29 cellular contexts compared by ENCODE assay signal in the genomic region with DNA sequence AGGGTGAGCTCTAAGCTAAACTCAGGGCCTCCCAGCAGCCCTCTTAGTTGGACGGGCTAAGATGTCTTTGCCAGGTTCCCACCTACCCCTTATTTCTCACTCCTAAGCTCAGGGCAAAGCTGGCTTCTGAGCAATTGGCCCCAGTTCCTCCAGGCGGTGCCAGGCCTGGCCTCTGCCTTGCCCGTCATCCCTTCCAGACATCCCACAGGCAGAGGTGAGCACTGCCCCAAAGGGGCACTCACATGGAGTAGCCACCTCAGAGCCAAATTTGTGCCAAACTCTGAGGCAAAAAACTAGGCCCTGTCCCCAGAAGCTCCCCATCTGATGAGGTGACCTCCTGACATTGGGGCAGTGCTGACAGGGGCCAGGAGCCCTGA. TPM values are rescaled to one million over a fixed set of nuclear protein-coding genes. Genes with fewer than 3 reads are reported as not detected.
"Had no signal": no experiment of that assay in that cellular context is flagged by ENCODE, and none has a peak within 500 bp of the region (broad histone marks: within the 10 kb centered on the region; RNA-seq: fewer than 3 reads in every experiment).

No MANE protein-coding gene starts in this region.

- DNase-seq: activated CD4-positive, alpha-beta memory T cell treated with anti-CD3 and anti-CD28 coated beads for 36 hours; activated CD4-positive, alpha-beta T cell treated with anti-CD3 and anti-CD28 coated beads for 48 hours; activated CD8-positive, alpha-beta memory T cell treated with anti-CD3 and anti-CD28 coated beads, Interleukin-2, amount 50 U/mL, for 48 hours; activated gamma-delta T cell; activated naive CD4-positive, alpha-beta T cell treated with anti-CD3 and anti-CD28 coated beads, Interleukin-2, amount 10 ng/mL, durations not matched to agents 7 days and 5 days; activated naive CD8-positive, alpha-beta T cell treated with anti-CD3 and anti-CD28 coated beads, Interleukin-2, amount 10 ng/mL, durations not matched to agents 7 days and 5 days; activated T-cell treated with anti-CD3 and anti-CD28 coated beads, Interleukin-2, amount 50 U/mL, for 24 hours; caudate nucleus; cortex of kidney; foreskin keratinocyte; kidney glomerular epithelial cell; mammary epithelial cell; pancreas; psoas muscle; stimulated activated CD4-positive, alpha-beta T cell treated with anti-CD3 and anti-CD28 coated beads, Interleukin-15, amount 100 ng/mL, for 24 hours; stimulated activated CD4-positive, alpha-beta T cell treated with anti-CD3 and anti-CD28 coated beads, Interleukin-2, amount 100 ng/mL, for 24 hours; stimulated activated naive CD4-positive, alpha-beta T cell; T-helper 9 cell; tibial artery; upper lobe of right lung; WERI-Rb-1 had no signal

- H3K27me3 ChIP-seq: ascending aorta, foreskin keratinocyte, pancreas, suprapubic skin, tibial artery, upper lobe of right lung had no signal

- H3K4me1 Mint-ChIP-seq: activated naive CD4-positive, alpha-beta T cell treated with anti-CD3 and anti-CD28 coated beads, Interleukin-2, amount 10 ng/mL, durations not matched to agents 7 days and 5 days; activated naive CD8-positive, alpha-beta T cell treated with anti-CD3 and anti-CD28 coated beads, Interleukin-2, amount 10 ng/mL, durations not matched to agents 7 days and 5 days; brain; nephron had no signal

- H3K4me1 ChIP-seq: ascending aorta, pancreas, suprapubic skin, upper lobe of right lung had no signal

- H3K36me3 ChIP-seq: ascending aorta, pancreas, suprapubic skin, upper lobe of right lung, WERI-Rb-1 had no signal

- H3K36me3 Mint-ChIP-seq: activated CD4-positive, alpha-beta memory T cell treated with anti-CD3 and anti-CD28 coated beads for 36 hours; activated naive CD4-positive, alpha-beta T cell treated with anti-CD3 and anti-CD28 coated beads, Interleukin-2, amount 10 ng/mL, durations not matched to agents 7 days and 5 days; activated naive CD8-positive, alpha-beta T cell treated with anti-CD3 and anti-CD28 coated beads, Interleukin-2, amount 10 ng/mL, durations not matched to agents 7 days and 5 days; brain had no signal

- H3K9me3 Mint-ChIP-seq: activated CD4-positive, alpha-beta memory T cell treated with anti-CD3 and anti-CD28 coated beads for 36 hours; activated naive CD4-positive, alpha-beta T cell treated with anti-CD3 and anti-CD28 coated beads, Interleukin-2, amount 10 ng/mL, durations not matched to agents 7 days and 5 days; activated naive CD8-positive, alpha-beta T cell treated with anti-CD3 and anti-CD28 coated beads, Interleukin-2, amount 10 ng/mL, durations not matched to agents 7 days and 5 days; activated T-cell treated with anti-CD3 and anti-CD28 coated beads, Interleukin-2, amount 50 U/mL, for 24 hours; nephron; T-helper 1 cell treated with Interleukin-12 subunit alpha and Interleukin-12 subunit beta and Interleukin-4 antibody, amounts not matched to agents 30 μg/mL and 1 μg/mL, for 36 hours had no signal

- H3K27me3 Mint-ChIP-seq: activated CD4-positive, alpha-beta memory T cell treated with anti-CD3 and anti-CD28 coated beads for 36 hours had no signal

- ATAC-seq: activated CD4-positive, CD25-positive, alpha-beta regulatory T cell treated with anti-CD3 and anti-CD28 coated beads, Interleukin-2, amount 50 U/mL, for 24 hours; esophagus mucosa; foreskin keratinocyte; psoas muscle; upper lobe of right lung had no signal

- H3K4me3 ChIP-seq: ascending aorta, pancreas, psoas muscle, suprapubic skin, tibial artery, upper lobe of right lung had no signal

- H3K27ac Mint-ChIP-seq: activated CD4-positive, alpha-beta memory T cell treated with anti-CD3 and anti-CD28 coated beads for 36 hours; activated naive CD4-positive, alpha-beta T cell treated with anti-CD3 and anti-CD28 coated beads, Interleukin-2, amount 10 ng/mL, durations not matched to agents 7 days and 5 days; activated naive CD8-positive, alpha-beta T cell treated with anti-CD3 and anti-CD28 coated beads, Interleukin-2, amount 10 ng/mL, durations not matched to agents 7 days and 5 days; activated T-cell treated with anti-CD3 and anti-CD28 coated beads, Interleukin-2, amount 50 U/mL, for 24 hours; brain; nephron; T-helper 1 cell treated with Interleukin-12 subunit alpha and Interleukin-12 subunit beta and Interleukin-4 antibody, amounts not matched to agents 30 μg/mL and 1 μg/mL, for 36 hours had no signal

- FAIRE-seq: pancreas, TTC549 had no signal

- H3K27ac ChIP-seq: ascending aorta, foreskin keratinocyte, pancreas, psoas muscle, suprapubic skin, tibial artery, upper lobe of right lung, WERI-Rb-1 had no signal

- H3K4me3 Mint-ChIP-seq: activated CD4-positive, alpha-beta memory T cell treated with anti-CD3 and anti-CD28 coated beads for 36 hours; activated naive CD4-positive, alpha-beta T cell treated with anti-CD3 and anti-CD28 coated beads, Interleukin-2, amount 10 ng/mL, durations not matched to agents 7 days and 5 days; activated naive CD8-positive, alpha-beta T cell treated with anti-CD3 and anti-CD28 coated beads, Interleukin-2, amount 10 ng/mL, durations not matched to agents 7 days and 5 days; activated T-cell treated with anti-CD3 and anti-CD28 coated beads, Interleukin-2, amount 50 U/mL, for 24 hours; brain; nephron; T-helper 1 cell treated with Interleukin-12 subunit alpha and Interleukin-12 subunit beta and Interleukin-4 antibody, amounts not matched to agents 30 μg/mL and 1 μg/mL, for 36 hours had no signal

- H3K9me3 ChIP-seq: ascending aorta, pancreas, psoas muscle, suprapubic skin, tibial artery, upper lobe of right lung had no signal

RNA-seq across cellular contexts. Expression of a gene that starts 43.4 kb away (rescaled TPM):
- total RNA-seq: activated CD4-positive, alpha-beta memory T cell treated with anti-CD3 and anti-CD28 coated beads for 36 hours; activated naive CD8-positive, alpha-beta T cell treated with anti-CD3 and anti-CD28 coated beads, Interleukin-2, amount 10 ng/mL, durations not matched to agents 7 days and 5 days; upper lobe of right lung had no signal
